In the genomic region with DNA sequence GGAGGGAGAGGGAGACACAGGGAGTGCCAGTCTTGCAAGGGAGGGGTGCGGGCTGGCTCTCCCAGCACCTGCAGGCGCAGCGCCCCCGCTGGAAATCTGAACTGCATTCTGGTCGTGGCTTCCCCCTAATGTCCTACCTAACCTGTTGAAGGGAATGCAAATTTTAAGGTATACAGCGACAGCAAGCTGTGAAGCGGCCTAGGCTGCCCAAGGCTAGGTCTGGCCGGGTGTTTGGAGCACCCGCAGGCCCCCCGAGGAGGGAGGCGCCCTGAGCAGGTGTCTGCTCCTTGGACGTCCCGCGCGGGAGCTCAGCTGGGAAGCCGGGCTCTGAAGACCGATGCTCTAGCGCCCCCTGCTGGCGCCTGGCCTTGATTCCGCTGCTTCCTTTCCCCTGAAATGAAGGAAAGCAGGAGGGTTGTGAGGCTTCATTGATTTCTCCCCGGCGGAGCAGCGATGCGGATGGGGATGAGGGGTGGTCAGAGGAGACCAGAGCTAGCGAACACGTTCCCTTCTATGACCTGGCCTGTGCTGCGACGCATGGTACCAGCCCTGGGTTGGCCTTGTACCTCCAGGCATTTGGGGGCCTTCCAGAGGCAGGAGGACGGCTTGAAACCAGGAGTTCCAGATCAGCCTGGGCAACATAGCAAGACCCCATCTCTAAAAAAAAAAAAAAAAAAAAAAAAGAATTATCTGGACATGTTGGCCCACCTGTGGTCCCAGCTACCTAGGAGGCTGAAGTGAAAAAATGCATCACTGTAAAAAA, we compare ENCODE assay signal across 8 cellular contexts.
DNase-seq lines count a peak whose midpoint lies in the region; ATAC-seq and TF ChIP-seq lines count a peak whose summit lies in the region.

No MANE protein-coding gene starts in this region.

- DNase-seq in CMK (ENCODE audit: low read depth) (peak; percentile 37), HFF-Myc (ENCODE audit: extremely low read depth, low read depth) (peak; percentile 10), NCI-H748 (lab: John Stamatoyannopoulos, UW; ENCODE audit: unreplicated experiment) (peak; percentile 68), epidermal melanocyte (ENCODE audit: insufficient read length, low spot score) (peak; percentile 41), midbrain (lab: John Stamatoyannopoulos, UW) (peak; percentile 81)
- DNase-seq in activated CD8-positive, alpha-beta memory T cell treated with anti-CD3 and anti-CD28 coated beads for 48 hours (ENCODE audit: low read depth in 2 of 3, low spot score in 2 of 3): peak in 2 of 3 experiments; percentile 35 to 69
- DNase-seq in stimulated activated CD8-positive, alpha-beta memory T cell treated with anti-CD3 and anti-CD28 coated beads, Interleukin-2, amount 100 ng/mL, for 1 hour (ENCODE audit: low read depth in 2 of 2): peak; percentile 8 to 36

- TF ChIP-seq CTCF in HFF-Myc (IDR thresholded peaks at IDR 0.05; ENCODE audit: low read depth, low read length, missing control alignments): peak; percentile 74

- ATAC-seq in GM18517 (IDR thresholded peaks at IDR 0.05; ENCODE audit: unreplicated experiment): no peak

- no peak overlapping the region for H3K4me3 ChIP-seq in HFF-Myc (replicated peaks; ENCODE audit: low read depth, low read length)

Comparison
In these comparisons a context has a peak if more than half of its experiments do, and no peak if none do; other contexts are left out.
1. DNase-seq: peak in every context shown above with its lines; median percentile 81 in midbrain; 68 in NCI-H748; 52 in activated CD8-positive, alpha-beta memory T cell treated with anti-CD3 and anti-CD28 coated beads for 48 hours; 41 in epidermal melanocyte; 37 in CMK; 22 in stimulated activated CD8-positive, alpha-beta memory T cell treated with anti-CD3 and anti-CD28 coated beads, Interleukin-2, amount 100 ng/mL, for 1 hour; 10 in HFF-Myc.